ENCODE assay signal across 8 cellular contexts in genomic region chr7:40341-40740, GRCh38.
DNase-seq lines count a peak whose midpoint lies in the region; TF ChIP-seq lines count a peak whose summit lies in the region.
"Not testable (repeated sequence)": the region's sequence is repeated elsewhere in the genome, so short reads cannot be mapped to it uniquely, and the experiment has no call there.

No MANE protein-coding gene starts in this region.

- TF ChIP-seq POLR2A in ovary (IDR thresholded peaks at IDR 0.05), result not testable (repeated sequence)

- TF ChIP-seq EP300 in ovary (IDR thresholded peaks at IDR 0.05), result not testable (repeated sequence)

- H3K4me1 Mint-ChIP-seq in activated T-cell treated with anti-CD3 and anti-CD28 coated beads, Interleukin-2, amount 50 U/mL, for 24 hours (ENCODE audit: low read depth); chondrocyte (ENCODE audit: low read depth); type B pancreatic cell (ENCODE audit: unreplicated experiment): not testable (repeated sequence)

- not testable (repeated sequence) for TF ChIP-seq RAD21 in liver (IDR thresholded peaks at IDR 0.05)

- intact Hi-C loops in cardiac septum (cut with DNase I); ovary (cut with DNase I): not testable (repeated sequence)

- not testable (repeated sequence) for H3K4me1 ChIP-seq in liver (ENCODE audit: control insufficient read depth in 4 of 4, insufficient read depth in 4 of 4, low read length in 3 of 4); ovary (ENCODE audit: insufficient read depth)

- not testable (repeated sequence) for H3K4me3 ChIP-seq in liver (ENCODE audit: low read depth in 1 of 3, low read length in 3 of 3); ovary

- H3K9me3 ChIP-seq in liver (ENCODE audit: control insufficient read depth in 4 of 4, low read length in 3 of 4); ovary: not testable (repeated sequence)

- H3K9me3 Mint-ChIP-seq in activated T-cell treated with anti-CD3 and anti-CD28 coated beads, Interleukin-2, amount 50 U/mL, for 24 hours; chondrocyte (ENCODE audit: low read depth); type B pancreatic cell: not testable (repeated sequence)

- DNase-seq in Daoy (ENCODE audit: low read depth), result peak; percentile 81
- DNase-seq in NCI-H226, result peak; percentile 36
- DNase-seq in activated T-cell treated with anti-CD3 and anti-CD28 coated beads, Interleukin-2, amount 50 U/mL, for 24 hours, result peak; percentile 5
- DNase-seq in chondrocyte (ENCODE audit: low spot score), result not testable (repeated sequence)
- DNase-seq in cardiac septum (ENCODE audit: low spot score), result peak; percentile 63
- DNase-seq in ovary, result peak; percentile 5 to 23 (median 8)
- peak; percentile 51 for DNase-seq in type B pancreatic cell (ENCODE audit: extremely low spot score, unreplicated experiment)

- H3K36me3 ChIP-seq in liver (ENCODE audit: control insufficient read depth in 4 of 4, insufficient read depth in 3 of 4, low read depth in 1 of 4, low read length in 3 of 4); ovary: not testable (repeated sequence)

- not testable (repeated sequence) for H3K27ac Mint-ChIP-seq in activated T-cell treated with anti-CD3 and anti-CD28 coated beads, Interleukin-2, amount 50 U/mL, for 24 hours; chondrocyte (ENCODE audit: unreplicated experiment); type B pancreatic cell

- H3K9ac ChIP-seq in liver (ENCODE audit: low read depth in 1 of 2, low read length in 2 of 2), result not testable (repeated sequence)

- not testable (repeated sequence) for H3K27ac ChIP-seq in liver (ENCODE audit: low read depth in 1 of 2, low read length in 2 of 2); ovary

- peaks cover 20% of the 10 kb centered on the region for H3K27me3 Mint-ChIP-seq in activated T-cell treated with anti-CD3 and anti-CD28 coated beads, Interleukin-2, amount 50 U/mL, for 24 hours
- peaks cover 32% of the 10 kb centered on the region for H3K27me3 Mint-ChIP-seq in chondrocyte (ENCODE audit: low read depth)
- peaks cover 15% of the 10 kb centered on the region for H3K27me3 Mint-ChIP-seq in type B pancreatic cell

- H3K4me3 Mint-ChIP-seq in activated T-cell treated with anti-CD3 and anti-CD28 coated beads, Interleukin-2, amount 50 U/mL, for 24 hours; chondrocyte (ENCODE audit: unreplicated experiment); type B pancreatic cell: not testable (repeated sequence)

- TF ChIP-seq CTCF in chondrocyte (IDR thresholded peaks at IDR 0.05), result peak; percentile 30
- TF ChIP-seq CTCF in liver (IDR thresholded peaks at IDR 0.05; ENCODE audit: low read depth, low read length, missing input control), result peak; percentile 13
- TF ChIP-seq CTCF in ovary (IDR thresholded peaks at IDR 0.05), result not testable (repeated sequence)
- TF ChIP-seq CTCF in type B pancreatic cell (conservative IDR thresholded peaks at IDR 0.05), result peak; percentile 24

- not testable (repeated sequence) for H3K36me3 Mint-ChIP-seq in activated T-cell treated with anti-CD3 and anti-CD28 coated beads, Interleukin-2, amount 50 U/mL, for 24 hours (ENCODE audit: low read depth); chondrocyte (ENCODE audit: low read depth); type B pancreatic cell

- H3K27me3 ChIP-seq in liver (ENCODE audit: control insufficient read depth in 4 of 4, insufficient read depth in 4 of 4, low read length in 3 of 4); ovary: not testable (repeated sequence)

- 45% methylated on average over 4 of the region's 4 CpGs for WGBS in liver
- 63 to 66% (median 64%) methylated on average over 4 of the region's 4 CpGs for WGBS in ovary, 3 donors
